In genomic region chr2:152884088-152884487, GRCh38 we compare ENCODE assay signal across 31 cellular contexts.
"Had no signal": no experiment of that assay in that cellular context is flagged by ENCODE, and none has a peak within 500 bp of the region (broad histone marks: within the 10 kb centered on the region; RNA-seq: fewer than 3 reads in every experiment).

No MANE protein-coding gene starts in this region.

- FAIRE-seq: astrocyte, bronchial epithelial cell had no signal

- H3K36me3 ChIP-seq: brain microvascular endothelial cell, esophagus muscularis mucosa, gastrocnemius medialis, heart left ventricle had no signal

- H3K4me3 Mint-ChIP-seq: activated CD4-positive, alpha-beta memory T cell treated with anti-CD3 and anti-CD28 coated beads, Interleukin-2, amount 10 ng/mL, durations not matched to agents 7 days and 5 days; activated CD4-positive, alpha-beta T cell treated with anti-CD3 and anti-CD28 coated beads, Interleukin-2, amount 10 ng/mL, durations not matched to agents 7 days and 5 days; activated naive CD8-positive, alpha-beta T cell; activated T-cell treated with anti-CD3 and anti-CD28 coated beads, Interleukin-2, amount 50 U/mL, for 24 hours; activated T-cell treated with anti-CD3 and anti-CD28 coated beads, Interleukin-2, amount 50 U/mL, for 72 hours; central memory CD8-positive, alpha-beta T cell; effector memory CD8-positive, alpha-beta T cell; WTC11 had no signal

- DNase-seq: activated CD4-positive, alpha-beta memory T cell treated with anti-CD3 and anti-CD28 coated beads, Interleukin-2, amount 10 ng/mL, durations not matched to agents 7 days and 5 days; activated CD4-positive, alpha-beta T cell treated with anti-CD3 and anti-CD28 coated beads for 1 hour; activated CD4-positive, alpha-beta T cell treated with anti-CD3 and anti-CD28 coated beads for 4 hours; activated CD4-positive, alpha-beta T cell treated with anti-CD3 and anti-CD28 coated beads, Interleukin-2, amount 10 ng/mL, durations not matched to agents 7 days and 5 days; activated CD4-positive, alpha-beta T cell treated with anti-CD3 and anti-CD28 coated beads, Interleukin-2, amount 50 U/mL, for 4 hours; activated CD8-positive, alpha-beta memory T cell treated with anti-CD3 and anti-CD28 coated beads, Interleukin-2, amount 50 U/mL, for 48 hours; activated gamma-delta T cell; activated naive CD4-positive, alpha-beta T cell treated with anti-CD3 and anti-CD28 coated beads, Interleukin-2, amount 50 U/mL, for 16 hours; activated naive CD4-positive, alpha-beta T cell treated with Interleukin-2 at 50 U/mL for 16 hours; activated T-cell treated with anti-CD3 and anti-CD28 coated beads for 4 hours; activated T-cell treated with anti-CD3 and anti-CD28 coated beads, Interleukin-2, amount 50 U/mL, for 24 hours; activated T-cell treated with anti-CD3 and anti-CD28 coated beads, Interleukin-2, amount 50 U/mL, for 72 hours; amniotic stem cell; anterior cingulate cortex; brain microvascular endothelial cell; dermis blood vessel endothelial cell; effector CD4-positive, alpha-beta T cell; effector memory CD8-positive, alpha-beta T cell; erythroblast; foreskin keratinocyte; gastrocnemius medialis; glutamatergic neuron; heart left ventricle; T-helper 2 cell had no signal

- ATAC-seq: activated T-cell treated with anti-CD3 and anti-CD28 coated beads, Interleukin-2, amount 50 U/mL, for 72 hours; effector memory CD8-positive, alpha-beta T cell; foreskin keratinocyte; gastrocnemius medialis; heart left ventricle; WTC11 had no signal

- H3K27ac ChIP-seq: brain microvascular endothelial cell, coronary artery, esophagus muscularis mucosa, foreskin keratinocyte, gastrocnemius medialis, heart left ventricle had no signal

- H3K4me1 Mint-ChIP-seq: activated CD4-positive, alpha-beta memory T cell treated with anti-CD3 and anti-CD28 coated beads, Interleukin-2, amount 10 ng/mL, durations not matched to agents 7 days and 5 days; activated CD4-positive, alpha-beta T cell treated with anti-CD3 and anti-CD28 coated beads, Interleukin-2, amount 10 ng/mL, durations not matched to agents 7 days and 5 days; central memory CD8-positive, alpha-beta T cell; WTC11 had no signal

- H3K9me3 Mint-ChIP-seq: activated CD4-positive, alpha-beta memory T cell treated with anti-CD3 and anti-CD28 coated beads, Interleukin-2, amount 10 ng/mL, durations not matched to agents 7 days and 5 days; activated CD4-positive, alpha-beta T cell treated with anti-CD3 and anti-CD28 coated beads, Interleukin-2, amount 10 ng/mL, durations not matched to agents 7 days and 5 days; central memory CD8-positive, alpha-beta T cell; effector memory CD8-positive, alpha-beta T cell had no signal

- H3K27me3 Mint-ChIP-seq: activated CD4-positive, alpha-beta memory T cell treated with anti-CD3 and anti-CD28 coated beads, Interleukin-2, amount 10 ng/mL, durations not matched to agents 7 days and 5 days; activated CD4-positive, alpha-beta T cell treated with anti-CD3 and anti-CD28 coated beads, Interleukin-2, amount 10 ng/mL, durations not matched to agents 7 days and 5 days had no signal

- H3K9me3 ChIP-seq: esophagus muscularis mucosa, gastrocnemius medialis, heart left ventricle had no signal

- H3K27ac Mint-ChIP-seq: activated CD4-positive, alpha-beta memory T cell treated with anti-CD3 and anti-CD28 coated beads, Interleukin-2, amount 10 ng/mL, durations not matched to agents 7 days and 5 days; activated CD4-positive, alpha-beta T cell treated with anti-CD3 and anti-CD28 coated beads, Interleukin-2, amount 10 ng/mL, durations not matched to agents 7 days and 5 days; activated naive CD8-positive, alpha-beta T cell; activated T-cell treated with anti-CD3 and anti-CD28 coated beads, Interleukin-2, amount 50 U/mL, for 24 hours; activated T-cell treated with anti-CD3 and anti-CD28 coated beads, Interleukin-2, amount 50 U/mL, for 72 hours; effector memory CD8-positive, alpha-beta T cell; WTC11 had no signal

- H3K4me1 ChIP-seq: esophagus muscularis mucosa, foreskin keratinocyte, gastrocnemius medialis, heart left ventricle had no signal

- H3K27me3 ChIP-seq: brain microvascular endothelial cell, esophagus muscularis mucosa, foreskin keratinocyte, gastrocnemius medialis, heart left ventricle had no signal

- H3K4me3 ChIP-seq: coronary artery, esophagus muscularis mucosa, gastrocnemius medialis, heart left ventricle had no signal

- H3K36me3 Mint-ChIP-seq: activated naive CD8-positive, alpha-beta T cell; WTC11 had no signal
